In the genomic region with DNA sequence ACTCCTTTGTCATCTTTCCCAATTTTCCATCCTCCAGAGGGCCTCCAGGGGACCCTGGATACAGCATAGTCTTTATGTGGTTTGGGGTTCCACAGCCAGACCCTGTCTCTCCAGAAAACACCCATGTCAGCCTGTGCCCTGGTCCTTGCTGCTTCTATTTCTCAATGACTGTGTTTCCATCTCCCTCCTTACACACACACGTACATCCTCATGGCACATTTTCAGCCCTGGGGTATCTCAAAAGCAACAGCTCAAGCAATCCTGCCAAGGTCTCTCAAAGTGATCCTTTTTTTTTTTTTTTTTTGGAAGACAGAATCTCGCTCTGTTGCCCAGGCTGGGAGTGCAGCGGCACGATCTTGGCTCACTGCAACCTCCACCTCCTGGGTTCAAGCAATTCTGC, we compare ENCODE assay signal across 17 cellular contexts. TPM values are rescaled to one million over a fixed set of nuclear protein-coding genes. Genes with fewer than 3 reads are reported as not detected.
DNase-seq lines count a peak whose midpoint lies in the region; ATAC-seq, FAIRE-seq and TF ChIP-seq lines count a peak whose summit lies in the region.
"Had no signal": no experiment of that assay in that cellular context is flagged by ENCODE, and none has a peak within 500 bp of the region (broad histone marks: within the 10 kb centered on the region; RNA-seq: fewer than 3 reads in every experiment).

No MANE protein-coding gene starts in this region.

- H4K20me1 ChIP-seq in BLaER1 (no peaks in the 10 kb centered on the region; the same call in 1 of the 2 replicates), IMR-90 (ENCODE audit: insufficient read depth, low read length) (peaks cover 56% of the 10 kb centered on the region)

- WGBS in IMR-90 (ENCODE audit: extremely low coverage in 2 of 2, insufficient read length in 1 of 2), 2 experiments, result 83% methylated on average over 1 of the region's 4 CpGs; no CpG with 5 or more reads in 1 of the 2 experiments
- WGBS in neuronal stem cell (ENCODE audit: extremely low coverage in 2 of 2, insufficient read length in 2 of 2, insufficient replicate concordance in 1 of 2), 2 donors, result no CpG with 5 or more reads among the region's 4 CpGs

- H3K9me3 Mint-ChIP-seq in activated CD8-positive, alpha-beta memory T cell treated with anti-CD3 and anti-CD28 coated beads, Interleukin-2, amount 10 ng/mL, durations not matched to agents 7 days and 5 days (ENCODE audit: low read depth), result no peaks in the 10 kb centered on the region
- H3K9me3 Mint-ChIP-seq: CD4-positive, alpha-beta T cell; IgD-negative memory B cell had no signal

- H3K27ac Mint-ChIP-seq in activated CD8-positive, alpha-beta memory T cell treated with anti-CD3 and anti-CD28 coated beads, Interleukin-2, amount 10 ng/mL, durations not matched to agents 7 days and 5 days, result no peak overlapping the region
- H3K27ac Mint-ChIP-seq: CD4-positive, alpha-beta T cell; IgD-negative memory B cell had no signal

- intact Hi-C loops in IMR-90 (cut with micrococcal nuclease), result loop anchor here (5.0 kb wide), 1 partner anchor 295 kb away; the partner anchor contains the start of gene TOR1AIP1
- intact Hi-C loops in kidney (cut with DNase I), result no loop called here
- intact Hi-C loops in sciatic nerve (cut with DNase I), result loop anchor here (5.0 kb wide), 2 partner anchors 90 to 675 kb away; no protein-coding TSS in a partner anchor

- H2AFZ ChIP-seq in IMR-90 (replicated peaks; ENCODE audit: low read length, poor library complexity) (no peak overlapping the region), neuronal stem cell (ENCODE audit: low read length) (no peak overlapping the region)
- H2AFZ ChIP-seq: GM23248 had no signal

- no peak for FAIRE-seq in kidney (lab: Jason Lieb, UNC)
- FAIRE-seq: A549, H54 had no signal

- H2AK9ac ChIP-seq in IMR-90 (replicated peaks; ENCODE audit: low read depth, low read length, poor library complexity), result no peak overlapping the region

- POLR2A ChIA-PET in IMR-90 (lab: Charles Lee; ENCODE audit: unreplicated experiment), result no interaction called here

- H3K9me1 ChIP-seq in IMR-90 (ENCODE audit: insufficient read depth, low read length), result peaks cover 10% of the 10 kb centered on the region

- H3K9ac ChIP-seq in BLaER1 (0 out of 2 replicates have a peak overlapping the region, but pooled peaks have one; percentile 24), IMR-90 (ENCODE audit: low read depth, low read length) (no peak overlapping the region), kidney (ENCODE audit: low read length in 2 of 2) (no peak overlapping the region), neuronal stem cell (ENCODE audit: low read depth, low read length, poor library complexity) (no peak overlapping the region)
- H3K9ac ChIP-seq: GM23248 had no signal

- DNase-seq in IMR-90 (no peak), kidney (peak; percentile 34), sciatic nerve (ENCODE audit: low spot score) (no peak), neuronal stem cell (ENCODE audit: low spot score) (no peak)
- no peak for DNase-seq in activated CD8-positive, alpha-beta memory T cell treated with anti-CD3 and anti-CD28 coated beads, Interleukin-2, amount 10 ng/mL, durations not matched to agents 7 days and 5 days
- DNase-seq: Calu3; CD4-positive, alpha-beta T cell; DMS 273 treated with DMSO at 0.1 percent for 48 hours; GM23248 had no signal

- H4K91ac ChIP-seq in IMR-90 (ENCODE audit: insufficient read depth, low read depth, low read length) (no peak overlapping the region), neuronal stem cell (ENCODE audit: low read depth, low read length, poor library complexity) (no peak overlapping the region)

- no peak for TF ChIP-seq RAD21 in IMR-90 (IDR thresholded peaks at IDR 0.05; ENCODE audit: low read length)

- H3K4me3 ChIP-seq in BLaER1 (no peak overlapping the region), IMR-90 (ENCODE audit: insufficient read depth, low read depth, low read length) (no peak overlapping the region), kidney (ENCODE audit: low read length in 2 of 2) (no peak overlapping the region), neuronal stem cell (ENCODE audit: low read length in 2 of 2) (no peak overlapping the region)
- H3K4me3 ChIP-seq: A549; BLaER1 treated with 17β-estradiol and CSF1 and Interleukin-3, amounts not matched to agents 10 nM and 100 nM; GM23248 had no signal

- H3K27me3 ChIP-seq in BLaER1 (no peaks in the 10 kb centered on the region), IMR-90 (ENCODE audit: control insufficient read depth, insufficient read depth, low read length) (no peaks in the 10 kb centered on the region), neuronal stem cell (ENCODE audit: control insufficient read depth in 3 of 3, insufficient read depth in 3 of 3, low read depth in 1 of 3, low read length in 3 of 3) (no peaks in the 10 kb centered on the region)
- H3K27me3 ChIP-seq: BLaER1 treated with 17β-estradiol and CSF1 and Interleukin-3, amounts not matched to agents 10 nM and 100 nM had no signal

- no peaks in the 10 kb centered on the region for H3K27me3 Mint-ChIP-seq in activated CD8-positive, alpha-beta memory T cell treated with anti-CD3 and anti-CD28 coated beads, Interleukin-2, amount 10 ng/mL, durations not matched to agents 7 days and 5 days
- H3K27me3 Mint-ChIP-seq: CD4-positive, alpha-beta T cell; IgD-negative memory B cell had no signal

- H3K14ac ChIP-seq in IMR-90 (replicated peaks; ENCODE audit: low read depth, low read length) (no peak overlapping the region), neuronal stem cell (ENCODE audit: low read length) (no peak overlapping the region)

- H3K18ac ChIP-seq in IMR-90 (ENCODE audit: low read depth, low read length), result no peak overlapping the region
- no peak overlapping the region for H3K18ac ChIP-seq in neuronal stem cell (ENCODE audit: low read length)

- CTCF ChIA-PET in IMR-90 (lab: Yijun Ruan, JAX), result no interaction called here
- CTCF ChIA-PET in activated CD8-positive, alpha-beta memory T cell treated with anti-CD3 and anti-CD28 coated beads, Interleukin-2, amount 10 ng/mL, durations not matched to agents 7 days and 5 days (lab: Charles Lee), result interaction anchor here (1.3 to 6.6 kb wide), 4 partner anchors 9 to 362 kb away, joined by 3 to 67 read pairs (median 44); no protein-coding TSS in a partner anchor

- BruUV-seq in IMR-90 (replicated peaks; lab: Mats Ljungman, UMichigan), result no TSS peak

- TF ChIP-seq POLR2A in IMR-90 (IDR thresholded peaks at IDR 0.05; ENCODE audit: low read depth, low read length), result no peak

- no peak overlapping the region for H3K56ac ChIP-seq in IMR-90 (ENCODE audit: extremely low read depth, insufficient read depth, low read length)

- H3K27ac ChIP-seq in BLaER1 (no peak overlapping the region), IMR-90 (ENCODE audit: insufficient read depth, low read length) (peak overlapping the region; percentile 0; the same call in 1 of the 2 replicates), kidney (ENCODE audit: low read depth in 2 of 2, low read length in 2 of 2) (no peak overlapping the region), neuronal stem cell (replicated peaks; ENCODE audit: low read length) (no peak overlapping the region)
- H3K27ac ChIP-seq: A549; BLaER1 treated with 17β-estradiol and CSF1 and Interleukin-3, amounts not matched to agents 10 nM and 100 nM; GM23248 had no signal

- no peak overlapping the region for H3K4me3 Mint-ChIP-seq in activated CD8-positive, alpha-beta memory T cell treated with anti-CD3 and anti-CD28 coated beads, Interleukin-2, amount 10 ng/mL, durations not matched to agents 7 days and 5 days
- H3K4me3 Mint-ChIP-seq: CD4-positive, alpha-beta T cell; IgD-negative memory B cell had no signal

- H4K5ac ChIP-seq in IMR-90 (ENCODE audit: low read depth, low read length), result no peak overlapping the region

- H2BK5ac ChIP-seq in IMR-90 (ENCODE audit: low read depth, low read length, poor library complexity, severe bottlenecking), result no peak overlapping the region
- no peak overlapping the region for H2BK5ac ChIP-seq in neuronal stem cell (ENCODE audit: low read length)

- no peak overlapping the region for H4K8ac ChIP-seq in IMR-90 (ENCODE audit: low read depth in 2 of 2, low read length in 2 of 2)
- H4K8ac ChIP-seq in neuronal stem cell (ENCODE audit: low read depth, low read length), result no peak overlapping the region

- in situ Hi-C loops in IMR-90 (cut with MboI; ENCODE audit: low sequenced_read_pairs), result no loop called here

- H3K36me3 ChIP-seq in BLaER1 (peaks cover 55% of the 10 kb centered on the region), IMR-90 (ENCODE audit: control insufficient read depth, insufficient read depth, low read length) (peaks cover 81% of the 10 kb centered on the region), kidney (ENCODE audit: control insufficient read depth in 1 of 2, insufficient read depth in 2 of 2, low read length in 2 of 2) (no peaks in the 10 kb centered on the region), neuronal stem cell (replicated peaks in 1 of 2; ENCODE audit: control insufficient read depth in 2 of 2, insufficient read depth in 2 of 2, low read length in 2 of 2) (peaks cover 0 to 6% of the 10 kb centered on the region in 2 donors)

- peaks cover 22 to 57% of the 10 kb centered on the region in 2 experiments for H3K79me1 ChIP-seq in IMR-90 (ENCODE audit: low read depth in 1 of 2, low read length in 2 of 2)
- no peaks in the 10 kb centered on the region for H3K79me1 ChIP-seq in neuronal stem cell (ENCODE audit: low read depth, low read length)

- no peak overlapping the region for H2BK20ac ChIP-seq in IMR-90 (ENCODE audit: low read depth, low read length)

- no peak overlapping the region for H2BK120ac ChIP-seq in IMR-90 (ENCODE audit: low read depth, low read length)
- H2BK120ac ChIP-seq in neuronal stem cell (ENCODE audit: low read depth, low read length), result no peak overlapping the region

- H3K4me2 ChIP-seq in BLaER1 (peak overlapping the region; percentile 82; the same call in 1 of the 2 replicates), IMR-90 (ENCODE audit: low read depth, low read length) (no peak overlapping the region), neuronal stem cell (ENCODE audit: insufficient read depth, low read length, poor library complexity, severe bottlenecking) (no peak overlapping the region)
- H3K4me2 ChIP-seq: A549 had no signal

- H3K9me3 ChIP-seq in BLaER1, result no peaks in the 10 kb centered on the region
- H3K9me3 ChIP-seq in IMR-90 (ENCODE audit: control insufficient read depth, insufficient read depth, low read length), result no peaks in the 10 kb centered on the region
- H3K9me3 ChIP-seq in kidney (ENCODE audit: control insufficient read depth in 1 of 2, low read length in 2 of 2), result no peaks in the 10 kb centered on the region
- H3K9me3 ChIP-seq in neuronal stem cell (replicated peaks in 1 of 2; ENCODE audit: control insufficient read depth in 2 of 2, insufficient read depth in 1 of 2, low read depth in 1 of 2, low read length in 2 of 2), result no peaks in the 10 kb centered on the region
- H3K9me3 ChIP-seq: A549; BLaER1 treated with 17β-estradiol and CSF1 and Interleukin-3, amounts not matched to agents 10 nM and 100 nM had no signal

- ATAC-seq in IMR-90 (ENCODE audit: low read depth) (no peak), sciatic nerve (peak; percentile 76), HG03097 (IDR thresholded peaks at IDR 0.05; ENCODE audit: low FRiP score, unreplicated experiment) (no peak), HG03039 (IDR thresholded peaks at IDR 0.05; ENCODE audit: unreplicated experiment) (no peak)
- no peak for ATAC-seq in activated CD8-positive, alpha-beta memory T cell treated with anti-CD3 and anti-CD28 coated beads, Interleukin-2, amount 10 ng/mL, durations not matched to agents 7 days and 5 days
- ATAC-seq: HCT116 had no signal

- no peak overlapping the region for H3K4ac ChIP-seq in IMR-90 (ENCODE audit: low read depth, low read length)
- H3K4ac ChIP-seq in neuronal stem cell (ENCODE audit: low read length), result no peak overlapping the region

- no peak for TF ChIP-seq CTCF in IMR-90 (conservative IDR thresholded peaks at IDR 0.05; ENCODE audit: low read depth, low read length)
- no peak for TF ChIP-seq CTCF in kidney (IDR thresholded peaks at IDR 0.05; ENCODE audit: borderline replicate concordance, extremely low read depth, insufficient read depth)

- H2BK15ac ChIP-seq in IMR-90 (ENCODE audit: low read depth, low read length) (no peak overlapping the region), neuronal stem cell (ENCODE audit: low read length) (no peak overlapping the region)

- dilution Hi-C loops in IMR-90 (cut with HindIII; ENCODE audit: low sequenced_read_pairs, unreplicated experiment), result no loop called here

- H3K4me1 ChIP-seq in BLaER1 (peaks cover 58% of the 10 kb centered on the region), IMR-90 (ENCODE audit: control insufficient read depth, insufficient read depth, low read length) (peaks cover 2% of the 10 kb centered on the region; the same call in 1 of the 2 replicates), kidney (ENCODE audit: control insufficient read depth in 1 of 2, insufficient read depth in 1 of 2, low read depth in 1 of 2, low read length in 2 of 2) (peaks cover 0 to 6% of the 10 kb centered on the region in 2 donors), neuronal stem cell (ENCODE audit: control insufficient read depth in 2 of 2, insufficient read depth in 1 of 2, low read depth in 1 of 2, low read length in 2 of 2) (no peaks in the 10 kb centered on the region)
- H3K4me1 ChIP-seq: A549 had no signal

- no peak overlapping the region for H2BK12ac ChIP-seq in neuronal stem cell (ENCODE audit: low read length)

- H2AK5ac ChIP-seq in IMR-90 (ENCODE audit: low read depth, low read length), result no peak overlapping the region
- H2AK5ac ChIP-seq in neuronal stem cell (ENCODE audit: low read depth, low read length), result no peak overlapping the region

- H3K36me3 Mint-ChIP-seq in activated CD8-positive, alpha-beta memory T cell treated with anti-CD3 and anti-CD28 coated beads, Interleukin-2, amount 10 ng/mL, durations not matched to agents 7 days and 5 days, result no peaks in the 10 kb centered on the region
- H3K36me3 Mint-ChIP-seq: IgD-negative memory B cell had no signal

- no peak overlapping the region for H3K23ac ChIP-seq in IMR-90 (ENCODE audit: low read depth, low read length)
- H3K23ac ChIP-seq in neuronal stem cell (ENCODE audit: low read depth, low read length, poor library complexity), result no peak overlapping the region

- no peaks in the 10 kb centered on the region for H3K4me1 Mint-ChIP-seq in activated CD8-positive, alpha-beta memory T cell treated with anti-CD3 and anti-CD28 coated beads, Interleukin-2, amount 10 ng/mL, durations not matched to agents 7 days and 5 days
- H3K4me1 Mint-ChIP-seq: IgD-negative memory B cell had no signal

RNA-seq across cellular contexts. Expression of gene QSOX1, which starts 22.3 kb away (rescaled TPM):
- total RNA-seq in IMR-90 (2012; rRNA removed) (93.3 and 102 TPM in 2 replicates), kidney (111 TPM), sciatic nerve (46.3 TPM)
- polyA plus RNA-seq in IMR-90 (2012; rRNA removed) (765 and 791 TPM in 2 replicates), kidney (ENCODE audit: insufficient read depth, low read depth, low replicate concordance) (94.5 TPM)
- polyA plus RNA-seq in IMR-90 (2012; cell fraction: cytosol; rRNA removed), result 1,392 and 1,573 TPM in 2 replicates
- 755 and 1,109 TPM in 2 replicates for polyA plus RNA-seq in IMR-90 (2012; cell fraction: nucleus; rRNA removed; ENCODE audit: low replicate concordance)
- total RNA-seq in activated CD8-positive, alpha-beta memory T cell treated with anti-CD3 and anti-CD28 coated beads, Interleukin-2, amount 10 ng/mL, durations not matched to agents 7 days and 5 days, result 10 to 100 TPM; 25.4 to 35.5 TPM
- 31.6 TPM for polyA plus RNA-seq in neuronal stem cell (2013, experiment 1 of 2)
- 30.8 TPM for polyA plus RNA-seq in neuronal stem cell (2013, experiment 2 of 2)

RNA-seq across cellular contexts. Expression of gene LHX4, which starts 53.1 kb away (rescaled TPM):
- 0.18 and 0.28 TPM in 2 replicates for total RNA-seq in IMR-90 (2012; rRNA removed)
- polyA plus RNA-seq in IMR-90 (2012; rRNA removed), result 0.03 and 0.05 TPM in 2 replicates
- 0.03 and 0.07 TPM in 2 replicates for polyA plus RNA-seq in IMR-90 (2012; cell fraction: cytosol; rRNA removed)
- polyA plus RNA-seq in IMR-90 (2012; cell fraction: nucleus; rRNA removed; ENCODE audit: low replicate concordance), result 0.07 and 0.15 TPM in 2 replicates
- total RNA-seq in kidney, result not detected
- polyA plus RNA-seq in kidney (ENCODE audit: insufficient read depth, low read depth, low replicate concordance), result 0.37 TPM
- total RNA-seq in sciatic nerve, result not detected
- total RNA-seq in activated CD8-positive, alpha-beta memory T cell treated with anti-CD3 and anti-CD28 coated beads, Interleukin-2, amount 10 ng/mL, durations not matched to agents 7 days and 5 days, result not detected
- 0.06 TPM for polyA plus RNA-seq in neuronal stem cell (2013, experiment 1 of 2)
- 0.08 TPM for polyA plus RNA-seq in neuronal stem cell (2013, experiment 2 of 2)
- total RNA-seq: GM23248 had no signal
